ENCODE assay signal across 8 cellular contexts in the genomic region with DNA sequence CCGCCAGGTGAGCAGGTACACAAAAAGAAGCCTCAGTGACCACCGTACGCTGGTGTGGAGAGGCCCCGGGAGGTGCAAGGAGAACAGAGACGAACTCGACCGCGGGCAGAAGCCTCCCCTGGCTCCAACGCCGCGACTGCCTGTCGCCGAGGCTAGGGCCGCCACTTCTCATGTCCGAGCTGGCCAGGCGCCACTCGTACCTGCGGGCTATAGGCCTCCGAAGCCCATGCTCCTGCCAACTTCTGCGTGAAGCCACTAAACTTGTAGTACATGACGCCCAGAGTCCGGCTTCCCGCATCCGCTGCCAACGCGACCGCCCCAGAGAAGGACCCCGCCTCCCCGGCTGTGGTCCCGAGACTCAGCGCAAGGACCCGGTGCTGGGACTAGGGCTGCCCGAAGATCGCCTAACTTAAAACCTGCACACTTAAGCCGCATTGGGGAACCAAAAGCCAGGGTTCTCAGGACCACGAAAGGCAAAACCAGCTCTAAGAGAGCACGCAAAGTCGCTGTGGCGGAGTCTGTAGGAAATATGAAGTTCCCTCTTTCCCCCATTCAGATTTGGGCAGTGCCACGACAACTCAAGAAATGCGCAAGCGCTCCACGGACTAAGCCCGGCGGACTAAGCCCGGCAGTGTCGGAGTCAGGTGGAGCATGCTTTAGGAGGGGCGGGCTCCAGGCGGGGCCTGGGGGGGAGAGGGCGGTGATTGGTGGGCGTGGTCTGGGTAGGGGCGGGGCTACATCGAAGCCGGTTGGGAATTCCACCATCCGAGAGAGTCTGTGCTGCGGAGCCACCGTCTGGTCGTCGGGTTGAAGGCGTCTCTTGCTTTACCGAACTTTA. TPM values are rescaled to one million over a fixed set of nuclear protein-coding genes. Genes with fewer than 3 reads are reported as not detected.
A peak's percentile ranks its signal among the peaks of the same experiment; 100 is the strongest.
DNase-seq lines count a peak whose midpoint lies in the region; ATAC-seq and TF ChIP-seq lines count a peak whose summit lies in the region.

Gene COX7A2L, minus strand, starts transcription at position 328 of the 838 bp plus-strand sequence. Its CDS starts 56 bp downstream, at position 272.

- H3K4me3 Mint-ChIP-seq in activated T-helper 2 cell treated with anti-CD3 and anti-CD28 coated beads, Interferon-gamma antibody, Interleukin-2, Interleukin-4, amounts not matched to agents 10 μg/mL and 5 μg/mL and 100 μg/mL, durations not matched to agents 14 hours and 24 hours and 36 hours (ENCODE audit: low read depth), result peak within 1 kb of the TSS; percentile 84
- H3K4me3 Mint-ChIP-seq in natural killer cell, result peak within 1 kb of the TSS; percentile 91

- H3K36me3 Mint-ChIP-seq in activated T-helper 2 cell treated with anti-CD3 and anti-CD28 coated beads, Interferon-gamma antibody, Interleukin-2, Interleukin-4, amounts not matched to agents 10 μg/mL and 5 μg/mL and 100 μg/mL, durations not matched to agents 14 hours and 24 hours and 36 hours (ENCODE audit: low read depth), result peaks cover 3% of the 10 kb centered on the region
- no peaks in the 10 kb centered on the region for H3K36me3 Mint-ChIP-seq in natural killer cell

- H3K27ac ChIP-seq in RWPE2 (ENCODE audit: poor library complexity, severe bottlenecking), result peak within 1 kb of the TSS; percentile 77

- H3K27me3 ChIP-seq in RWPE2 (ENCODE audit: insufficient read depth, poor library complexity, severe bottlenecking), result no peaks in the 10 kb centered on the region

- DNase-seq in ELF-1 (ENCODE audit: low read depth, low spot score) (peak; percentile 95), H4 (ENCODE audit: low spot score) (peak; percentile 93), LoVo (ENCODE audit: low spot score) (peak; percentile 97), RWPE2 (ENCODE audit: low spot score) (peak; percentile 96), fibroblast of mammary gland (ENCODE audit: low read depth) (peak; percentile 97), natural killer cell (peak; percentile 91)
- peak; percentile 91 for DNase-seq in activated T-helper 2 cell treated with anti-CD3 and anti-CD28 coated beads, Interferon-gamma antibody, Interleukin-2, Interleukin-4, amounts not matched to agents 10 μg/mL and 5 μg/mL and 100 μg/mL, durations not matched to agents 14 hours and 24 hours and 36 hours (ENCODE audit: low spot score)
- peak; percentile 92 for DNase-seq in stimulated activated naive CD4-positive, alpha-beta T cell treated with Interleukin-2 at 50 U/mL for 16 hours (lab: John Stamatoyannopoulos, UW)

- H3K27me3 Mint-ChIP-seq in activated T-helper 2 cell treated with anti-CD3 and anti-CD28 coated beads, Interferon-gamma antibody, Interleukin-2, Interleukin-4, amounts not matched to agents 10 μg/mL and 5 μg/mL and 100 μg/mL, durations not matched to agents 14 hours and 24 hours and 36 hours (ENCODE audit: low read depth), result peaks cover 2% of the 10 kb centered on the region
- H3K27me3 Mint-ChIP-seq in natural killer cell (ENCODE audit: low read depth in 2 of 2), result no peaks in the 10 kb centered on the region

- TF ChIP-seq CTCF in RWPE2 (IDR thresholded peaks at IDR 0.05; ENCODE audit: poor library complexity, severe bottlenecking), result peak; percentile 56
- TF ChIP-seq CTCF in fibroblast of mammary gland (conservative IDR thresholded peaks at IDR 0.05; ENCODE audit: control insufficient read depth, insufficient read depth, low read depth, low read length), result peak; percentile 34
- TF ChIP-seq CTCF in natural killer cell (IDR thresholded peaks at IDR 0.05), result no peak

- peaks cover 4% of the 10 kb centered on the region for H3K4me1 ChIP-seq in RWPE2 (ENCODE audit: insufficient read depth, poor library complexity, severe bottlenecking)

- H3K4me3 ChIP-seq in RWPE2 (ENCODE audit: severe bottlenecking) (peak within 1 kb of the TSS; percentile 75), fibroblast of mammary gland (ENCODE audit: control insufficient read depth, low read depth, low read length) (peak within 1 kb of the TSS; percentile 98)

- peak within 1 kb of the TSS; percentile 96 for H3K27ac Mint-ChIP-seq in activated T-helper 2 cell treated with anti-CD3 and anti-CD28 coated beads, Interferon-gamma antibody, Interleukin-2, Interleukin-4, amounts not matched to agents 10 μg/mL and 5 μg/mL and 100 μg/mL, durations not matched to agents 14 hours and 24 hours and 36 hours
- H3K27ac Mint-ChIP-seq in natural killer cell, result peak within 1 kb of the TSS; percentile 92 to 94

- peak; percentile 92 for ATAC-seq in RWPE2 (ENCODE audit: low read depth)
- peak; percentile 91 to 98 (median 91) for ATAC-seq in natural killer cell

- intact Hi-C loops in activated T-helper 2 cell treated with anti-CD3 and anti-CD28 coated beads, Interferon-gamma antibody, Interleukin-2, Interleukin-4, amounts not matched to agents 10 μg/mL and 5 μg/mL and 100 μg/mL, durations not matched to agents 14 hours and 24 hours and 36 hours (cut with micrococcal nuclease), result loop anchor here (1.0 to 5.0 kb wide), 7 partner anchors 60 to 450 kb away; partner anchors contain the start of gene MTA3
- intact Hi-C loops in natural killer cell (cut with micrococcal nuclease), result loop anchor here (1.0 to 5.0 kb wide), 4 partner anchors 192 to 1236 kb away; partner anchors contain the start of genes EML4 and THADA

- H3K4me1 Mint-ChIP-seq in activated T-helper 2 cell treated with anti-CD3 and anti-CD28 coated beads, Interferon-gamma antibody, Interleukin-2, Interleukin-4, amounts not matched to agents 10 μg/mL and 5 μg/mL and 100 μg/mL, durations not matched to agents 14 hours and 24 hours and 36 hours (ENCODE audit: low read depth), result peaks cover 35% of the 10 kb centered on the region
- H3K4me1 Mint-ChIP-seq in natural killer cell, result peaks cover 52 to 57% of the 10 kb centered on the region in 2 donors

- no peaks in the 10 kb centered on the region for H3K9me3 Mint-ChIP-seq in activated T-helper 2 cell treated with anti-CD3 and anti-CD28 coated beads, Interferon-gamma antibody, Interleukin-2, Interleukin-4, amounts not matched to agents 10 μg/mL and 5 μg/mL and 100 μg/mL, durations not matched to agents 14 hours and 24 hours and 36 hours
- H3K9me3 Mint-ChIP-seq in natural killer cell, result no peaks in the 10 kb centered on the region

- H3K9me3 ChIP-seq in RWPE2 (ENCODE audit: severe bottlenecking), result no peaks in the 10 kb centered on the region

- H3K36me3 ChIP-seq in RWPE2 (ENCODE audit: low read depth), result no peaks in the 10 kb centered on the region

RNA-seq across cellular contexts. Expression of gene COX7A2L, which starts in this region (rescaled TPM):
- 194 and 221 TPM in 2 replicates for total RNA-seq in H4 (2014; rRNA removed; shearing (Covaris generic))
- total RNA-seq in activated T-helper 2 cell treated with anti-CD3 and anti-CD28 coated beads, Interferon-gamma antibody, Interleukin-2, Interleukin-4, amounts not matched to agents 10 μg/mL and 5 μg/mL and 100 μg/mL, durations not matched to agents 14 hours and 24 hours and 36 hours, result 73.4 and 79.8 TPM in 2 replicates
- 10 to 100 TPM; 45.8 to 59.1 (median 58.1) TPM for total RNA-seq in natural killer cell

Comparison
In these comparisons a context has a peak if more than half of its experiments do, and no peak if none do; other contexts are left out.
1. Peak in every context shown above with its lines: DNase-seq, ATAC-seq, H3K4me3 ChIP-seq and H3K27ac ChIP-seq.